ENCODE assay signal across 7 cellular contexts in genomic region chr19:12052057-12052570, GRCh38. TPM values are rescaled to one million over a fixed set of nuclear protein-coding genes. Genes with fewer than 3 reads are reported as not detected.
DNase-seq lines count a peak whose midpoint lies in the region; TF ChIP-seq lines count a peak whose summit lies in the region.

No MANE protein-coding gene starts in this region.

- DNase-seq in astrocyte of the spinal cord (ENCODE audit: low read depth, low spot score): no peak
- no peak for DNase-seq in putamen (ENCODE audit: low spot score)
- no peak for DNase-seq in NCI-H2171 (lab: John Stamatoyannopoulos, UW)
- no peak for DNase-seq in GM20000 (ENCODE audit: low spot score)

- H3K4me3 ChIP-seq in GM12875 (ENCODE audit: low read depth, low read length) (peak overlapping the region; percentile 84), HUES64 (ENCODE audit: low read length) (peak overlapping the region; percentile 91), astrocyte of the spinal cord (ENCODE audit: low read depth, low read length) (peak overlapping the region; percentile 65), mesodermal cell (ENCODE audit: extremely low read depth, insufficient read depth, low read length, poor library complexity, severe bottlenecking) (peak overlapping the region; percentile 60)

- H3K27me3 ChIP-seq in HUES64 (ENCODE audit: insufficient read depth, low read length): peaks cover 9% of the 10 kb centered on the region

- H3K36me3 ChIP-seq in HUES64 (ENCODE audit: insufficient read depth, low read length) (peaks cover 10% of the 10 kb centered on the region), mesodermal cell (ENCODE audit: control insufficient read depth, insufficient read depth, low read length) (no peaks in the 10 kb centered on the region)

- TF ChIP-seq CTCF in GM12875 (IDR thresholded peaks at IDR 0.05; ENCODE audit: borderline replicate concordance, insufficient read depth, low read depth, low read length) (no peak), astrocyte of the spinal cord (IDR thresholded peaks at IDR 0.05; ENCODE audit: low read depth, low read length) (no peak), GM20000 (IDR thresholded peaks at IDR 0.05; ENCODE audit: extremely low read depth, missing control alignments) (no peak)

- H3K27ac ChIP-seq in HUES64 (ENCODE audit: low read depth, low read length) (peak overlapping the region; percentile 84; the same call in 1 of the 2 replicates), mesodermal cell (ENCODE audit: low read depth, low read length, severe bottlenecking) (peak overlapping the region; percentile 69)

- H3K4me1 ChIP-seq in HUES64 (ENCODE audit: insufficient read depth, low read length) (peaks cover 8% of the 10 kb centered on the region; the same call in 1 of the 2 replicates), mesodermal cell (ENCODE audit: control insufficient read depth, insufficient read depth, low read length, poor library complexity, severe bottlenecking) (no peaks in the 10 kb centered on the region)

- WGBS in HUES64: 2% methylated on average over 21 of the region's 21 CpGs
- WGBS in mesodermal cell (ENCODE audit: insufficient coverage in 2 of 2), 2 experiments: 3 to 4% methylated on average over 13 to 18 of the region's 21 CpGs

- in situ Hi-C loops in astrocyte of the spinal cord (cut with HindIII; ENCODE audit: low sequenced_read_pairs): no loop called here

- H3K9ac ChIP-seq in HUES64 (ENCODE audit: low read depth, low read length): peak overlapping the region; percentile 85

- H3K9me3 ChIP-seq in HUES64 (ENCODE audit: insufficient read depth, low read depth, low read length) (peaks cover 9% of the 10 kb centered on the region), mesodermal cell (ENCODE audit: control insufficient read depth, low read length) (peaks cover 7% of the 10 kb centered on the region)

RNA-seq across cellular contexts. Expression of gene ZNF878, which starts 0.6 kb away (rescaled TPM):
- polyA plus RNA-seq in HUES64 (2013, experiment 1 of 2): 4.3 TPM
- polyA plus RNA-seq in HUES64 (2013, experiment 2 of 2): 4.4 TPM
- 0.22 TPM for polyA plus RNA-seq in mesodermal cell (2013, experiment 1 of 2)
- 0.66 TPM for polyA plus RNA-seq in mesodermal cell (2013, experiment 2 of 2)

RNA-seq across cellular contexts. Expression of gene ZNF844, which starts 12.4 kb away (rescaled TPM):
- 5.4 TPM for polyA plus RNA-seq in HUES64 (2013, experiment 1 of 2)
- 6.0 TPM for polyA plus RNA-seq in HUES64 (2013, experiment 2 of 2)
- 4.6 TPM for polyA plus RNA-seq in mesodermal cell (2013, experiment 1 of 2)
- 5.1 TPM for polyA plus RNA-seq in mesodermal cell (2013, experiment 2 of 2)

RNA-seq across cellular contexts. Expression of gene ZNF433, which starts 16.6 kb away (rescaled TPM):
- 1.4 TPM for polyA plus RNA-seq in HUES64 (2013, experiment 1 of 2)
- polyA plus RNA-seq in HUES64 (2013, experiment 2 of 2): 2.2 TPM
- polyA plus RNA-seq in mesodermal cell (2013, experiment 1 of 2): 4.8 TPM
- 4.1 TPM for polyA plus RNA-seq in mesodermal cell (2013, experiment 2 of 2)
